8 cellular contexts compared by ENCODE assay signal in the genomic region with DNA sequence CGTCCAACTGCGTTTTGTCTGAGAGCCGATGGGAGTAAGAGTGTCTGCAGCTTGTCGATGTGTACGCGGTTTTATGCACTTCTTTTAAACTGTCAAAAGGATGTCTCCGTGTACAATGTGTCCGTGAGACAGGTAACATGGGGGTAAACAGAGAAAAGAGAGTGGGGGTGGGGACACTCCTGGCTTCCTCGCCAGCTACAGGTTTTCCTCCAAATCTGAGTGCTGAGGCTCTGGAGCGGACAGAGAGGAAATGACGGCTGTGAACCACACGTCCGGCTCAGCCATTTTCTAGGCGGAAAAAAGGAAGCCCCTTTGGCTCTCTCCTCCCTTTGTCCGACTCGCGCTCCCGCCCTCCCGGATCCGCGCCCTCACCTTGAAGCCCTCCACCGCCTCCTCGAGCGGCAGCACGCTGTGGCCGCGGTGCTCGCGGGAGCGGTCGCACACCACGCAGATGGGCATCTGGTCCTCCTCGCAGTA. TPM values are rescaled to one million over a fixed set of nuclear protein-coding genes. Genes with fewer than 3 reads are reported as not detected.
A peak's percentile ranks its signal among the peaks of the same experiment; 100 is the strongest.
DNase-seq lines count a peak whose midpoint lies in the region; ATAC-seq and TF ChIP-seq lines count a peak whose summit lies in the region.

No MANE protein-coding gene starts in this region.

- ATAC-seq in GM18873 (IDR thresholded peaks at IDR 0.05; ENCODE audit: low FRiP score, unreplicated experiment), result peak; percentile 4
- peak; percentile 24 for ATAC-seq in HG03064 (IDR thresholded peaks at IDR 0.05; ENCODE audit: low read depth, unreplicated experiment)
- ATAC-seq in omental fat pad (ENCODE audit: low FRiP score), result peak; percentile 29

- peak; percentile 72 to 80 for DNase-seq in AML-193 (lab: John Stamatoyannopoulos, UW)
- DNase-seq in NOMO-1 treated with dmso at 0.1 percent for 144 hours (lab: John Stamatoyannopoulos, UW; ENCODE audit: unreplicated experiment), result peak; percentile 52
- DNase-seq in activated effector memory CD4-positive, alpha-beta T cell treated with anti-CD3 and anti-CD28 coated beads, Interleukin-2, amount 50 U/mL, for 16 hours, result peak; percentile 80
- DNase-seq in glomerular visceral epithelial cell (ENCODE audit: extremely low spot score), result peak; percentile 58
- DNase-seq in omental fat pad (ENCODE audit: low spot score), result no peak
- DNase-seq in HuH-7.5 (ENCODE audit: low spot score), result no peak

- no peak for TF ChIP-seq CTCF in omental fat pad (IDR thresholded peaks at IDR 0.05)

RNA-seq across cellular contexts. Expression of a gene that starts 0.9 kb away (rescaled TPM):
- 10 to 100 TPM; 37.0 to 75.2 (median 58.4) TPM for total RNA-seq in omental fat pad

Comparison
In these comparisons a context has a peak if more than half of its experiments do, and no peak if none do; other contexts are left out.
1. DNase-seq: peak in AML-193 (2 of 2), NOMO-1 treated with dmso at 0.1 percent for 144 hours (single experiment), activated effector memory CD4-positive, alpha-beta T cell treated with anti-CD3 and anti-CD28 coated beads, Interleukin-2, amount 50 U/mL, for 16 hours (single experiment) and glomerular visceral epithelial cell (single experiment); none in omental fat pad (single experiment) and HuH-7.5 (single experiment).
2. Peak in every context shown above with its lines, with median percentiles within 50 percentile points of each other: ATAC-seq.